Comparison of ENCODE assay signal across 21 cellular contexts in genomic region chr12:132395192-132395907, GRCh38.
A peak's percentile ranks its signal among the peaks of the same experiment; 100 is the strongest.
DNase-seq lines count a peak whose midpoint lies in the region; ATAC-seq, FAIRE-seq and TF ChIP-seq lines count a peak whose summit lies in the region.
"Had no signal": no experiment of that assay in that cellular context is flagged by ENCODE, and none has a peak within 500 bp of the region (broad histone marks: within the 10 kb centered on the region; RNA-seq: fewer than 3 reads in every experiment).

No MANE protein-coding gene starts in this region.

- no peak overlapping the region for H3K4me2 ChIP-seq in GM23338
- H3K4me2 ChIP-seq: KMS-11, SK-N-SH had no signal

- peak; percentile 19 for ATAC-seq in GM23338

- H3K4me3 ChIP-seq in GM23338: no peak overlapping the region
- H3K4me3 ChIP-seq in kidney (ENCODE audit: low read length in 2 of 2): no peak overlapping the region
- H3K4me3 ChIP-seq in spleen: no peak overlapping the region
- H3K4me3 ChIP-seq: Peyer's patch had no signal

- DNase-seq in CD14-positive monocyte (ENCODE audit: low spot score) (peak; percentile 18), GM23338 (ENCODE audit: low spot score) (no peak), kidney (peak; percentile 68), spleen (peak; percentile 65), DMS153 treated with DMSO at 0.1 percent for 48 hours (lab: John Stamatoyannopoulos, UW; ENCODE audit: unreplicated experiment) (no peak), endothelial cell (ENCODE audit: low spot score) (no peak), NCI-H1694 treated with DMSO at 0.1 percent for 48 hours (lab: John Stamatoyannopoulos, UW) (no peak)
- DNase-seq: COR-L47; DMS 273 treated with DMSO at 0.1 percent for 48 hours; GF-D8; GOT3; HFFc6; NCI-H2107; NCI-H510A; NCI-H748 treated with DMSO at 0.1 percent for 48 hours; NK-92 treated with Interleukin-12 subunit alpha and Interleukin-12 subunit beta, amount 100 ng/mL, for 24 hours; SHP77; SK-N-SH had no signal

- 76 to 85% (median 82%) methylated on average over 20 to 28 of the region's 28 CpGs for WGBS in spleen, 5 donors

- peaks cover 0 to 8% (median 3%) of the 10 kb centered on the region in 7 donors for H3K9me3 Mint-ChIP-seq in CD14-positive monocyte
- no peaks in the 10 kb centered on the region for H3K9me3 Mint-ChIP-seq in GM23338
- H3K9me3 Mint-ChIP-seq in endothelial cell (ENCODE audit: unreplicated experiment): no peaks in the 10 kb centered on the region

- no peaks in the 10 kb centered on the region for H4K20me1 ChIP-seq in GM23338 (replicated peaks; ENCODE audit: insufficient read depth)

- no peak overlapping the region for H2AFZ ChIP-seq in GM23338

- H3K27ac ChIP-seq in GM23338 (ENCODE audit: low read depth) (no peak overlapping the region), kidney (ENCODE audit: low read depth in 2 of 2, low read length in 2 of 2) (no peak overlapping the region), spleen (no peak overlapping the region)
- H3K27ac ChIP-seq: HL-60, KMS-11, Peyer's patch had no signal

- intact Hi-C loops in CD14-positive monocyte (cut with micrococcal nuclease) (no loop called here), kidney (cut with DNase I) (no loop called here), spleen (cut with DNase I; ENCODE audit: low total_unique reads) (no loop called here)

- H3K27me3 Mint-ChIP-seq in CD14-positive monocyte (ENCODE audit: low read depth in 3 of 3) (peaks cover 17 to 44% (median 29%) of the 10 kb centered on the region in 3 donors), GM23338 (ENCODE audit: insufficient read depth, low read depth, poor library complexity) (peaks cover 25% of the 10 kb centered on the region), endothelial cell (ENCODE audit: unreplicated experiment) (peaks cover 14% of the 10 kb centered on the region)

- FAIRE-seq in kidney (lab: Jason Lieb, UNC): no peak

- H3K4me1 ChIP-seq in GM23338 (ENCODE audit: insufficient read depth): no peaks in the 10 kb centered on the region; the same call in 1 of the 2 replicates
- H3K4me1 ChIP-seq in kidney (ENCODE audit: control insufficient read depth in 1 of 2, insufficient read depth in 1 of 2, low read depth in 1 of 2, low read length in 2 of 2): no peaks in the 10 kb centered on the region
- no peaks in the 10 kb centered on the region for H3K4me1 ChIP-seq in spleen
- H3K4me1 ChIP-seq: Peyer's patch had no signal

- peaks cover 5% of the 10 kb centered on the region; the same call in 1 of the 2 replicates for H3F3A ChIP-seq in GM23338 (replicated peaks; ENCODE audit: low read depth)

- H3K9ac ChIP-seq in kidney (ENCODE audit: low read length in 2 of 2): no peak overlapping the region
- H3K9ac ChIP-seq: KMS-11, SK-N-SH had no signal

- H3K36me3 Mint-ChIP-seq in CD14-positive monocyte: no peaks in the 10 kb centered on the region
- H3K36me3 Mint-ChIP-seq in GM23338 (ENCODE audit: low read depth): no peaks in the 10 kb centered on the region; the same call in 2 of the 3 replicates
- peaks cover 4% of the 10 kb centered on the region for H3K36me3 Mint-ChIP-seq in endothelial cell (ENCODE audit: low read depth, unreplicated experiment)

- H3K9me2 ChIP-seq in GM23338 (ENCODE audit: insufficient read depth): peaks cover 5% of the 10 kb centered on the region; the same call in 1 of the 2 replicates
- H3K9me2 ChIP-seq: SK-N-SH had no signal

- no peaks in the 10 kb centered on the region for H3K36me3 ChIP-seq in GM23338 (ENCODE audit: insufficient read depth)
- no peaks in the 10 kb centered on the region for H3K36me3 ChIP-seq in kidney (ENCODE audit: control insufficient read depth in 1 of 2, insufficient read depth in 2 of 2, low read length in 2 of 2)
- no peaks in the 10 kb centered on the region for H3K36me3 ChIP-seq in spleen
- H3K36me3 ChIP-seq: Peyer's patch had no signal

- H3K27me3 ChIP-seq in GM23338 (ENCODE audit: insufficient read depth): no peaks in the 10 kb centered on the region
- H3K27me3 ChIP-seq in spleen (replicated peaks in 1 of 7): peaks cover 0 to 80% (median 41%) of the 10 kb centered on the region in 7 donors

- no peak for TF ChIP-seq CTCF in CD14-positive monocyte (IDR thresholded peaks at IDR 0.05)
- TF ChIP-seq CTCF in GM23338 (conservative IDR thresholded peaks at IDR 0.05; ENCODE audit: low read depth in 2 of 2): no peak
- TF ChIP-seq CTCF in kidney (IDR thresholded peaks at IDR 0.05; ENCODE audit: borderline replicate concordance, extremely low read depth, insufficient read depth): no peak
- TF ChIP-seq CTCF in spleen (IDR thresholded peaks at IDR 0.05 in 8 of 11, conservative IDR thresholded peaks at IDR 0.05 in 3 of 11): no peak
- TF ChIP-seq CTCF in endothelial cell (IDR thresholded peaks at IDR 0.05; ENCODE audit: unreplicated experiment): no peak

- no peak for TF ChIP-seq POLR2A in spleen (IDR thresholded peaks at IDR 0.05)

- H3K4me1 Mint-ChIP-seq in CD14-positive monocyte (no peaks in the 10 kb centered on the region), GM23338 (peaks cover 26% of the 10 kb centered on the region), endothelial cell (ENCODE audit: unreplicated experiment) (no peaks in the 10 kb centered on the region)

- H3K9me3 ChIP-seq in kidney (ENCODE audit: control insufficient read depth in 1 of 2, low read length in 2 of 2) (no peaks in the 10 kb centered on the region), spleen (no peaks in the 10 kb centered on the region)
- H3K9me3 ChIP-seq: Peyer's patch, SK-N-SH had no signal

- H3K27ac Mint-ChIP-seq in CD14-positive monocyte (no peak overlapping the region), GM23338 (no peak overlapping the region), endothelial cell (ENCODE audit: unreplicated experiment) (no peak overlapping the region)
- H3K27ac Mint-ChIP-seq: HFFc6 had no signal

- H3K4me3 Mint-ChIP-seq in CD14-positive monocyte (no peak overlapping the region), GM23338 (no peak overlapping the region), endothelial cell (ENCODE audit: unreplicated experiment) (no peak overlapping the region)
- H3K4me3 Mint-ChIP-seq: HFFc6 had no signal

- no peaks in the 10 kb centered on the region for H3K79me2 ChIP-seq in GM23338 (replicated peaks; ENCODE audit: insufficient read depth)

TF ChIP-seq in GM23338, 12 proteins besides CTCF, POLR2A, EP300 and RAD21:
- TF ChIP-seq ZNF462 (CRISPR knock-in tag; IDR thresholded peaks at IDR 0.05) (no peak), STAT1 (IDR thresholded peaks at IDR 0.05; ENCODE audit: unreplicated experiment) (no peak)

Comparison
In these comparisons a context has a peak if more than half of its experiments do, and no peak if none do; other contexts are left out.
1. DNase-seq: peak in CD14-positive monocyte (single experiment), kidney (single experiment) and spleen (single experiment); none in GM23338 (single experiment), DMS153 treated with DMSO at 0.1 percent for 48 hours (single experiment), endothelial cell (single experiment) and NCI-H1694 treated with DMSO at 0.1 percent for 48 hours (single experiment).